Comparison of ENCODE assay signal across 8 cellular contexts in genomic region chr6:154343473-154344308, GRCh38. TPM values are rescaled to one million over a fixed set of nuclear protein-coding genes. Genes with fewer than 3 reads are reported as not detected.
DNase-seq lines count a peak whose midpoint lies in the region; ATAC-seq and TF ChIP-seq lines count a peak whose summit lies in the region.

No MANE protein-coding gene starts in this region.

- H3K36me3 ChIP-seq in HCT116 (ENCODE audit: control insufficient read depth in 1 of 2, insufficient read depth in 2 of 2, low read length in 2 of 2) (no peaks in the 10 kb centered on the region), PC-3 (ENCODE audit: low read depth, low read length) (no peaks in the 10 kb centered on the region)

- TF ChIP-seq CTCF in HCT116 (IDR thresholded peaks at IDR 0.05 in 2 of 3, conservative IDR thresholded peaks at IDR 0.05 in 1 of 3; ENCODE audit: borderline replicate concordance in 1 of 3, insufficient read depth in 1 of 3, low read depth in 2 of 3, low read length in 2 of 3), result peak in 2 of 3 experiments; percentile 26 to 31; a peak in 1 of 6 replicates
- TF ChIP-seq CTCF in PC-3 (conservative IDR thresholded peaks at IDR 0.05; ENCODE audit: low read depth, low read length), result peak; percentile 44
- peak; percentile 42 for TF ChIP-seq CTCF in fibroblast of pulmonary artery (IDR thresholded peaks at IDR 0.05; ENCODE audit: low read length, missing control alignments)

- peaks cover 5% of the 10 kb centered on the region for H3K9me3 Mint-ChIP-seq in activated naive CD4-positive, alpha-beta T cell treated with anti-CD3 and anti-CD28 coated beads, Interleukin-2, amount 10 ng/mL, durations not matched to agents 7 days and 5 days

- TF ChIP-seq POLR2A in HCT116 (IDR thresholded peaks at IDR 0.05; ENCODE audit: borderline replicate concordance, extremely low read depth, insufficient read depth, insufficient read length), result no peak

- H3K27ac ChIP-seq in HCT116 (ENCODE audit: low read depth, low read length), result no peak overlapping the region
- H3K27ac ChIP-seq in PC-3 (ENCODE audit: low read length), result no peak overlapping the region

- peak; percentile 17; the same call in 1 of the 2 replicates for TF ChIP-seq RAD21 in HCT116 (IDR thresholded peaks at IDR 0.05; ENCODE audit: low read depth)

- H3K36me3 Mint-ChIP-seq in activated naive CD4-positive, alpha-beta T cell treated with anti-CD3 and anti-CD28 coated beads, Interleukin-2, amount 10 ng/mL, durations not matched to agents 7 days and 5 days, result no peaks in the 10 kb centered on the region

- H3K27me3 Mint-ChIP-seq in activated naive CD4-positive, alpha-beta T cell treated with anti-CD3 and anti-CD28 coated beads, Interleukin-2, amount 10 ng/mL, durations not matched to agents 7 days and 5 days, result no peaks in the 10 kb centered on the region

- no peaks in the 10 kb centered on the region for H3K4me1 Mint-ChIP-seq in activated naive CD4-positive, alpha-beta T cell treated with anti-CD3 and anti-CD28 coated beads, Interleukin-2, amount 10 ng/mL, durations not matched to agents 7 days and 5 days

- H3K4me3 Mint-ChIP-seq in activated naive CD4-positive, alpha-beta T cell treated with anti-CD3 and anti-CD28 coated beads, Interleukin-2, amount 10 ng/mL, durations not matched to agents 7 days and 5 days, result no peak overlapping the region

- CTCF ChIA-PET in HCT116 (lab: Charles Lee), result no interaction called here
- CTCF ChIA-PET in PC-3 (lab: Charles Lee), result no interaction called here
- CTCF ChIA-PET in activated naive CD4-positive, alpha-beta T cell treated with anti-CD3 and anti-CD28 coated beads, Interleukin-2, amount 10 ng/mL, durations not matched to agents 7 days and 5 days (lab: Charles Lee), result no interaction called here

- H3K9me2 ChIP-seq in HCT116 (ENCODE audit: insufficient read depth) (no peaks in the 10 kb centered on the region), PC-3 (replicated peaks; ENCODE audit: low read length) (no peaks in the 10 kb centered on the region)

- no peak overlapping the region for H3K27ac Mint-ChIP-seq in activated naive CD4-positive, alpha-beta T cell treated with anti-CD3 and anti-CD28 coated beads, Interleukin-2, amount 10 ng/mL, durations not matched to agents 7 days and 5 days

- H3F3A ChIP-seq in PC-3 (ENCODE audit: low read length, unreplicated experiment), result no peaks in the 10 kb centered on the region

- POLR2A ChIA-PET in HCT116 (lab: Charles Lee) (no interaction called here), PC-3 (lab: Charles Lee; ENCODE audit: unreplicated experiment) (no interaction called here)

- no TSS peak for BruUV-seq in HCT116 (replicated peaks; lab: Mats Ljungman, UMichigan)
- BruUV-seq in PC-3 (replicated peaks; lab: Mats Ljungman, UMichigan), result no TSS peak

- H3K9ac ChIP-seq in HCT116 (ENCODE audit: low read length), result no peak overlapping the region
- H3K9ac ChIP-seq in PC-3 (ENCODE audit: low read length), result no peak overlapping the region

- H3K9me3 ChIP-seq in HCT116 (ENCODE audit: control insufficient read depth in 1 of 2, insufficient read depth in 1 of 2, low read depth in 1 of 2, low read length in 2 of 2) (no peaks in the 10 kb centered on the region), PC-3 (ENCODE audit: low read length) (no peaks in the 10 kb centered on the region)

- H3K79me2 ChIP-seq in HCT116 (ENCODE audit: insufficient read depth, low read length), result no peaks in the 10 kb centered on the region
- no peaks in the 10 kb centered on the region for H3K79me2 ChIP-seq in PC-3 (ENCODE audit: low read length)

- RAD21 ChIA-PET in HCT116 (lab: Charles Lee; ENCODE audit: low non-redundant PET in 1 of 2, low total read pairs in 2 of 2, uncharacterized antibody in 2 of 2, unreplicated experiment in 2 of 2), result no interaction called here

- H3K4me2 ChIP-seq in HCT116 (ENCODE audit: low read length) (no peak overlapping the region), PC-3 (ENCODE audit: low read length) (no peak overlapping the region; the same call in 1 of the 2 replicates)

- no peaks in the 10 kb centered on the region for H3K27me3 ChIP-seq in HCT116 (ENCODE audit: insufficient read depth, low read length)
- no peaks in the 10 kb centered on the region for H3K27me3 ChIP-seq in PC-3 (ENCODE audit: low read length)

- no peak overlapping the region for H2AFZ ChIP-seq in HCT116 (ENCODE audit: low read depth, low read length, poor library complexity, severe bottlenecking)
- peak overlapping the region; percentile 45; the same call in 1 of the 2 replicates for H2AFZ ChIP-seq in PC-3 (ENCODE audit: low read length)

- ATAC-seq in HCT116 (peak; percentile 81), PC-3 (peak; percentile 54), HG02885 (IDR thresholded peaks at IDR 0.05; ENCODE audit: poor library complexity, unreplicated experiment) (no peak)

- H4K20me1 ChIP-seq in HCT116 (ENCODE audit: insufficient read depth) (no peaks in the 10 kb centered on the region), PC-3 (ENCODE audit: low read length) (no peaks in the 10 kb centered on the region)

- DNase-seq in HCT116 (ENCODE audit: low read depth, low spot score) (peak; percentile 24), PC-3 (peak; percentile 59), fibroblast of pulmonary artery (ENCODE audit: low read depth) (peak; percentile 48), putamen (ENCODE audit: low spot score) (peak; percentile 16)
- no peak for DNase-seq in activated CD8-positive, alpha-beta memory T cell treated with anti-CD3 and anti-CD28 coated beads, Interleukin-2, amount 50 U/mL, for 48 hours
- DNase-seq in activated naive CD4-positive, alpha-beta T cell (lab: John Stamatoyannopoulos, UW), result no peak
- DNase-seq in activated naive CD4-positive, alpha-beta T cell treated with anti-CD3 and anti-CD28 coated beads, Interleukin-2, amount 10 ng/mL, durations not matched to agents 7 days and 5 days, result no peak

- H3K4me3 ChIP-seq in HCT116 (replicated peaks in 1 of 2; ENCODE audit: low read depth in 1 of 2, low read length in 2 of 2) (no peak overlapping the region), PC-3 (ENCODE audit: low read length) (no peak overlapping the region), fibroblast of pulmonary artery (replicated peaks; ENCODE audit: low read depth, low read length) (no peak overlapping the region)

- intact Hi-C loops in HCT116 (cut with micrococcal nuclease), result no loop called here
- intact Hi-C loops in PC-3 (cut with micrococcal nuclease), result no loop called here

- H3K4me1 ChIP-seq in HCT116 (ENCODE audit: control insufficient read depth in 1 of 2, insufficient read depth in 2 of 2, low read length in 2 of 2), result no peaks in the 10 kb centered on the region
- H3K4me1 ChIP-seq in PC-3 (ENCODE audit: insufficient read depth, low read length), result no peaks in the 10 kb centered on the region

TF ChIP-seq in HCT116, 20 proteins besides CTCF, POLR2A, EP300 and RAD21 (continues in another document):
- TF ChIP-seq ZBTB33 (IDR thresholded peaks at IDR 0.05; ENCODE audit: extremely low read depth, insufficient replicate concordance, low read length) (no peak), POLR2AphosphoS5 (IDR thresholded peaks at IDR 0.05; ENCODE audit: low read depth, low read length) (no peak), EZH2 (IDR thresholded peaks at IDR 0.05) (no peak), ZNF274 (IDR thresholded peaks at IDR 0.05; ENCODE audit: low read depth, low read length) (no peak), ELF1 (IDR thresholded peaks at IDR 0.05; ENCODE audit: borderline replicate concordance, low read depth) (no peak), SP1 (IDR thresholded peaks at IDR 0.05; ENCODE audit: low read depth) (no peak), CBX3 (IDR thresholded peaks at IDR 0.05; ENCODE audit: low read depth) (no peak), MAX (IDR thresholded peaks at IDR 0.05) (no peak), SRF (IDR thresholded peaks at IDR 0.05; ENCODE audit: low read depth) (no peak), EZH2phosphoT487 (IDR thresholded peaks at IDR 0.05; ENCODE audit: borderline replicate concordance) (no peak), JUND (IDR thresholded peaks at IDR 0.05) (no peak)

RNA-seq across cellular contexts. Expression of gene IPCEF1, which starts 12.9 kb away (rescaled TPM):
- total RNA-seq in HCT116 (2021; ENCODE audit: unreplicated experiment), result 0.32 TPM
- not detected in 2 replicates for polyA plus RNA-seq in HCT116 (2012)
- 0.12 and 0.29 TPM in 2 replicates for total RNA-seq in PC-3 (2014; rRNA removed)

Comparison
In these comparisons a context has a peak if more than half of its experiments do, and no peak if none do; other contexts are left out.
1. DNase-seq: peak in HCT116 (single experiment), PC-3 (single experiment), fibroblast of pulmonary artery (single experiment) and putamen (single experiment); none in activated CD8-positive, alpha-beta memory T cell treated with anti-CD3 and anti-CD28 coated beads, Interleukin-2, amount 50 U/mL, for 48 hours (single experiment), activated naive CD4-positive, alpha-beta T cell (0 of 4) and activated naive CD4-positive, alpha-beta T cell treated with anti-CD3 and anti-CD28 coated beads, Interleukin-2, amount 10 ng/mL, durations not matched to agents 7 days and 5 days (single experiment).
2. Peak in every context shown above with its lines, with median percentiles within 50 percentile points of each other: CTCF ChIP-seq.